ENCODE assay signal across 17 cellular contexts in the genomic region with DNA sequence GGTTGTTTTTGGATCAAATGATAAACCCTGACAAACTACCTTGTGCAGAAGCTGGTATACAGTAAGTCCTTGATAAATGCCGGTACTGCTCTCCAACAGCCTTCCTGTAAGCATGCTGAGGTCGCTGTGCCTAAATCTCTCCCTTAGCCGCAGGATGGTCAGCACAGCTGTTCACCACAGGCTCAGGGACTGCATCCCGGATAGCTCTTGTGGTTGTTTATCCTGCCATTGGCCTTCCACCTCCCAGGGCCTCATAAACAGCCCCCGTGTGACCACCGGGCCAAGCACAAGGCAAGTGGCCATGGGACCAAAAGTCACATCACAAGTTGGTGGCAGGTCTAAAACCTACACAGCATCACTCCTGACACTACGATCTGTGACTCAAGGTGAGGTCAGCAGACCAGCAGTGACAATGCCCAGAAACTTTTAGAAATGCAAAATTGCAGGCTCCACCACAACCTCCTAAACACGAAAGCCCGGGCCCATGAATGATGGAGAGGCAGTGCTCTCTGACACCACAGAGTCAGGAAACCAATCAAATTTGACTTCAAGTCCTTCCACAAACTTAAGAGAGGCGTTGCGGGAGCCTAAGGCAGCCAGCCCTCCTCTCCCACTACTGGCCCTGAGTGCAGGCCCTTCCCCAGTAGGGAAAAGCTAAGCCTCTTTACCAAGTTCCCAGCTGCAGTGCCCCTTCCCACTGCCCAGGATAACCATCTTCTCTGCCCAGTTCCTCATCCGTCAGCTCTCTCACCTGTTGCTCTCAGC. TPM values are rescaled to one million over a fixed set of nuclear protein-coding genes. Genes with fewer than 3 reads are reported as not detected.
A peak's percentile ranks its signal among the peaks of the same experiment; 100 is the strongest.
DNase-seq lines count a peak whose midpoint lies in the region; ATAC-seq and TF ChIP-seq lines count a peak whose summit lies in the region.
"Had no signal": no experiment of that assay in that cellular context is flagged by ENCODE, and none has a peak within 500 bp of the region (broad histone marks: within the 10 kb centered on the region; RNA-seq: fewer than 3 reads in every experiment).

No MANE protein-coding gene starts in this region.

- peak; percentile 6 for DNase-seq in GM13976 (ENCODE audit: low spot score)
- DNase-seq in RKO (ENCODE audit: low spot score), result peak; percentile 18
- DNase-seq in iPS-NIHi7 (ENCODE audit: extremely low spot score), result peak; percentile 3
- no peak for DNase-seq in stimulated activated naive CD8-positive, alpha-beta T cell treated with anti-CD3 and anti-CD28 coated beads, Interleukin-15, Interleukin-2, amounts not matched to agents 100 U/mL and 50 U/mL, for 24 hours
- no peak for DNase-seq in activated naive CD8-positive, alpha-beta T cell treated with anti-CD3 and anti-CD28 coated beads for 36 hours
- DNase-seq in NK-92 (lab: John Stamatoyannopoulos, UW; ENCODE audit: unreplicated experiment), result no peak
- DNase-seq in HCEC 1CT, result no peak
- DNase-seq: DMS 273 treated with DMSO at 0.1 percent for 48 hours, GF-D8, HFFc6, KG1, NCI-H1436, NCI-H2029, NCI-H2171, NCI-H446 treated with DMSO at 0.1 percent for 48 hours, OCI-M1 had no signal

- H3K4me1 Mint-ChIP-seq in activated naive CD8-positive, alpha-beta T cell treated with anti-CD3 and anti-CD28 coated beads for 36 hours, result no peaks in the 10 kb centered on the region

- no peak overlapping the region for H3K27ac Mint-ChIP-seq in activated naive CD8-positive, alpha-beta T cell treated with anti-CD3 and anti-CD28 coated beads for 36 hours
- H3K27ac Mint-ChIP-seq: HFFc6 had no signal

- peak; percentile 16 for ATAC-seq in stimulated activated naive CD8-positive, alpha-beta T cell treated with anti-CD3 and anti-CD28 coated beads, Interleukin-15, Interleukin-2, amounts not matched to agents 100 U/mL and 50 U/mL, for 24 hours
- ATAC-seq in GM21367 (IDR thresholded peaks at IDR 0.05; ENCODE audit: unreplicated experiment), result no peak

- peaks cover 2% of the 10 kb centered on the region for H3K9me3 Mint-ChIP-seq in activated naive CD8-positive, alpha-beta T cell treated with anti-CD3 and anti-CD28 coated beads for 36 hours

- in situ Hi-C loops in GM13976 (cut with MboI; ENCODE audit: low sequenced_read_pairs, unreplicated experiment), result no loop called here

- H3K4me3 Mint-ChIP-seq in activated naive CD8-positive, alpha-beta T cell treated with anti-CD3 and anti-CD28 coated beads for 36 hours, result no peak overlapping the region
- H3K4me3 Mint-ChIP-seq: HFFc6 had no signal

- H3K27me3 Mint-ChIP-seq in activated naive CD8-positive, alpha-beta T cell treated with anti-CD3 and anti-CD28 coated beads for 36 hours, result peaks cover 15% of the 10 kb centered on the region

- no peaks in the 10 kb centered on the region for H3K36me3 Mint-ChIP-seq in activated naive CD8-positive, alpha-beta T cell treated with anti-CD3 and anti-CD28 coated beads for 36 hours

- TF ChIP-seq CTCF in GM13976 (IDR thresholded peaks at IDR 0.05; ENCODE audit: borderline replicate concordance, control extremely low read depth, extremely low read depth, insufficient read depth, missing control alignments), result no peak

RNA-seq across cellular contexts. Expression of a gene that starts 3.9 kb away (rescaled TPM):
- total RNA-seq in activated naive CD8-positive, alpha-beta T cell treated with anti-CD3 and anti-CD28 coated beads for 36 hours, result not detected
- total RNA-seq: HFFc6 had no signal

Comparison
In these comparisons a context has a peak if more than half of its experiments do, and no peak if none do; other contexts are left out.
1. DNase-seq: peak in GM13976 (single experiment), RKO (single experiment) and iPS-NIHi7 (single experiment); none in stimulated activated naive CD8-positive, alpha-beta T cell treated with anti-CD3 and anti-CD28 coated beads, Interleukin-15, Interleukin-2, amounts not matched to agents 100 U/mL and 50 U/mL, for 24 hours (single experiment), activated naive CD8-positive, alpha-beta T cell treated with anti-CD3 and anti-CD28 coated beads for 36 hours (single experiment), NK-92 (single experiment) and HCEC 1CT (single experiment).